Comparison of ENCODE assay signal across 31 cellular contexts in the genomic region with DNA sequence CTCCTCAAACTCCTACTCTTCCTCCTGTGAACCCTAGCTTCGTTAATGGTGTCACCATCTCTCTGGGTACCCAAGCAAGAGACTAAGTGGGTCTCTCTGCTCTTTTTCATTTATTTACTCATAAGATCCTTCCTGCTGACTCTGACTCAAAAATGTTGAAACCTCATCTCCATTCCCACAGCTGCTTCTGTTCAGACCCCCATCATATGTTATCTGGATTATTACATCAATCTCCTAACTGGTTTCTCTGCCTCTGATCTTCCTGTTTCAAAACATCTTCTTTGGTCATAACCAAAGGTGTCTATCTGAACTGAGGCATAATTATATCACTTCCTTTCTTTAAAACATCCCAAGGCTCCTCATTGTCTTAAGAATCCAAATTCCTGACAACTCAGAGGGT. TPM values are rescaled to one million over a fixed set of nuclear protein-coding genes. Genes with fewer than 3 reads are reported as not detected.
"Had no signal": no experiment of that assay in that cellular context is flagged by ENCODE, and none has a peak within 500 bp of the region (broad histone marks: within the 10 kb centered on the region; RNA-seq: fewer than 3 reads in every experiment).

No MANE protein-coding gene starts in this region.

- H3K9me3 ChIP-seq: left ventricle myocardium inferior, mucosa of descending colon, ovary, right atrium auricular region, right lobe of liver, suprapubic skin, thoracic aorta, tibial nerve, uterus had no signal

- H3K27ac ChIP-seq: left ventricle myocardium inferior, ovary, right atrium auricular region, right lobe of liver, skin epidermis, suprapubic skin, tibial nerve, uterus had no signal

- H3K4me3 ChIP-seq: left ventricle myocardium inferior, lung, mucosa of descending colon, ovary, right atrium auricular region, right lobe of liver, skin epidermis, suprapubic skin, thoracic aorta, tibial nerve, uterus had no signal

- H3K4me1 ChIP-seq: right lobe of liver, uterus had no signal

- H3K27me3 ChIP-seq: ovary, right atrium auricular region, uterus had no signal

- H3K36me3 ChIP-seq: left ventricle myocardium inferior, ovary, right atrium auricular region, right lobe of liver, suprapubic skin, thoracic aorta, tibial nerve, uterus had no signal

- ATAC-seq: mucosa of descending colon; naive thymus-derived CD4-positive, alpha-beta T cell; natural killer cell treated with Interleukin-12 subunit alpha and Interleukin-12 subunit beta and Interleukin-15 and Interleukin-18, amount 100 ng/mL, for 72 hours; right lobe of liver; stimulated activated effector memory CD8-positive, alpha-beta T cell treated with anti-CD3 and anti-CD28 coated beads, Interleukin-12 subunit alpha, Interleukin-12 subunit beta, amount 100 ng/mL, for 72 hours had no signal

- DNase-seq: hypothalamus; immature natural killer cell; islet precursor cell; left ventricle myocardium inferior; midbrain; mucosa of descending colon; naive thymus-derived CD4-positive, alpha-beta T cell; ovary; right lobe of liver; stimulated activated CD4-positive, alpha-beta T cell treated with anti-CD3 and anti-CD28 coated beads, Interleukin-12 subunit alpha, Interleukin-12 subunit beta, amount 100 ng/mL, for 4 hours; stimulated activated CD4-positive, alpha-beta T cell treated with anti-CD3 and anti-CD28 coated beads, Interleukin-15, amount 100 ng/mL, for 24 hours; stimulated activated CD4-positive, alpha-beta T cell treated with anti-CD3 and anti-CD28 coated beads, Interleukin-2, amount 100 ng/mL, for 24 hours; stimulated activated CD4-positive, alpha-beta T cell treated with anti-CD3 and anti-CD28 coated beads, Interleukin-4, amount 100 ng/mL, for 24 hours; stimulated activated naive CD4-positive, alpha-beta T cell; uterus had no signal

RNA-seq across cellular contexts. Expression of a gene that starts 2.0 kb away (rescaled TPM):
- total RNA-seq: progenitor cell of endocrine pancreas had no signal
- polyA plus RNA-seq: immature natural killer cell, neural cell had no signal

RNA-seq across cellular contexts. Expression of a gene that starts 28.4 kb away (rescaled TPM):
- total RNA-seq: kidney epithelial cell; left ventricle myocardium inferior; lower leg skin; mucosa of descending colon; myocyte; naive thymus-derived CD4-positive, alpha-beta T cell; natural killer cell treated with Interleukin-12 subunit alpha and Interleukin-12 subunit beta and Interleukin-15 and Interleukin-18, amount 100 ng/mL, for 72 hours; ovary; progenitor cell of endocrine pancreas; pulmonary artery endothelial cell; renal cortical epithelial cell; right atrium auricular region; suprapubic skin; thoracic aorta; tibial nerve; ureter had no signal
- polyA plus RNA-seq: immature natural killer cell; naive thymus-derived CD4-positive, alpha-beta T cell; neural cell had no signal
